Comparison of ENCODE assay signal across 26 cellular contexts in the genomic region with DNA sequence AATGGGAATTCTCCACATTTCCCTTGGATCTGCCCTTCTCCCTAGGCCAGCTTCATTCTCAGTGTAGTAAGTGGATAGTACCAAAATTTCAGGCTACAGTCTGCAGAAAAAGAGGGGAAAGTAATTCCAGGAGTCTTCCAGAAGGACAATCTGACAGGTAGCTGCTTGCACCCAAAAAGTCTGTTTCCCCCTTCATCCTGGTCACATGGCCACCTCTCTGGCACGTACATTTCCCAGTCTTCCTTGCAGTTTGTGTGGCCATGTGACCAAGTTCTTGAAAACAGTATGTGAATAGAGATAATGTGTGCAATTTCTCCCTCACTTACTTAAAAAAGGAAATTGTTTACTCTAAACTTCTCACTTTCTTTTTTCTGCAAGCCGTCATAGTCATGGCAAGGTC. TPM values are rescaled to one million over a fixed set of nuclear protein-coding genes. Genes with fewer than 3 reads are reported as not detected.
A peak's percentile ranks its signal among the peaks of the same experiment; 100 is the strongest.
DNase-seq lines count a peak whose midpoint lies in the region; ATAC-seq, FAIRE-seq and TF ChIP-seq lines count a peak whose summit lies in the region.
"Had no signal": no experiment of that assay in that cellular context is flagged by ENCODE, and none has a peak within 500 bp of the region (broad histone marks: within the 10 kb centered on the region; RNA-seq: fewer than 3 reads in every experiment).

No MANE protein-coding gene starts in this region.

- H2AK5ac ChIP-seq in H1 (ENCODE audit: low read depth, low read length), result peak overlapping the region; percentile 99

- H4K91ac ChIP-seq in H1 (replicated peaks; ENCODE audit: insufficient read length, low read length), result peak overlapping the region; percentile 100

- DNase-seq in GM23338 (ENCODE audit: low spot score), result no peak
- DNase-seq in H1 (ENCODE audit: low read depth in 1 of 2, low spot score in 2 of 2), result no peak
- DNase-seq in head of caudate nucleus, result no peak
- no peak for DNase-seq in activated CD4-positive, alpha-beta T cell treated with anti-CD3 and anti-CD28 coated beads for 4 hours
- no peak for DNase-seq in stimulated activated naive CD4-positive, alpha-beta T cell (lab: John Stamatoyannopoulos, UW)
- DNase-seq: Caco-2; CD4-positive, CD25-positive, alpha-beta regulatory T cell; CD8-positive, alpha-beta T cell; DMS 273 treated with DMSO at 0.1 percent for 48 hours; DMS79; EL; GDM1; GOT3 had no signal

- FAIRE-seq in H1 (lab: Jason Lieb, UNC), result no peak
- FAIRE-seq: A204.1, GM12878, GM19239 had no signal

- no peaks in the 10 kb centered on the region for H3F3A ChIP-seq in GM23338 (replicated peaks; ENCODE audit: low read depth)

- H3K4me2 ChIP-seq in GM23338 (peak overlapping the region; percentile 14), H1 (ENCODE audit: insufficient read depth in 1 of 2, low read depth in 2 of 2, low read length in 2 of 2) (peak overlapping the region; percentile 20 to 30; a peak in 1 of 4 replicates)
- H3K4me2 ChIP-seq: BLaER1 had no signal

- H3K27me3 Mint-ChIP-seq in GM23338 (ENCODE audit: insufficient read depth, low read depth, poor library complexity), result peaks cover 9% of the 10 kb centered on the region

- H3K9me3 ChIP-seq in HUES6 (ENCODE audit: control insufficient read depth, insufficient read depth, low read depth, low read length) (peaks cover 5% of the 10 kb centered on the region; the same call in 1 of the 2 replicates), H1 (ENCODE audit: insufficient read depth in 2 of 2, low read depth in 1 of 2, low read length in 1 of 2) (no peaks in the 10 kb centered on the region), iPS-15b (ENCODE audit: control insufficient read depth, insufficient read depth, low read length) (no peaks in the 10 kb centered on the region)

- no peak overlapping the region for H3K4me3 Mint-ChIP-seq in GM23338
- H3K4me3 Mint-ChIP-seq: B cell; CD8-positive, alpha-beta T cell had no signal

- peak overlapping the region; percentile 100 for H2BK5ac ChIP-seq in H1 (ENCODE audit: low read depth, low read length)

- H3K23ac ChIP-seq in H1 (ENCODE audit: insufficient read length), result no peak overlapping the region

- peak overlapping the region; percentile 95 for H2BK20ac ChIP-seq in H1 (ENCODE audit: low read length)

- H3K4me1 ChIP-seq in GM23338 (ENCODE audit: insufficient read depth) (peaks cover 56% of the 10 kb centered on the region), HUES6 (ENCODE audit: control insufficient read depth, insufficient read depth, low read length) (peaks cover 40% of the 10 kb centered on the region), H1 (replicated peaks in 1 of 4; ENCODE audit: control insufficient read depth in 3 of 4, insufficient read depth in 4 of 4, low read length in 3 of 4) (peaks cover 5 to 30% (median 16%) of the 10 kb centered on the region in 4 experiments; a peak in 6 of 7 replicates), iPS-15b (ENCODE audit: control insufficient read depth, insufficient read depth, low read length) (peaks cover 47% of the 10 kb centered on the region)
- H3K4me1 ChIP-seq: BLaER1, Caco-2 had no signal

- no peak for TF ChIP-seq EP300 in H1 (IDR thresholded peaks at IDR 0.05; ENCODE audit: borderline replicate concordance in 1 of 2, low read depth in 2 of 2, low read length in 2 of 2)

- H3K4me1 Mint-ChIP-seq in GM23338, result peaks cover 60% of the 10 kb centered on the region
- H3K4me1 Mint-ChIP-seq: B cell; CD4-positive, CD25-positive, alpha-beta regulatory T cell had no signal

- peaks cover 20% of the 10 kb centered on the region for H3K36me3 Mint-ChIP-seq in GM23338 (ENCODE audit: low read depth)
- H3K36me3 Mint-ChIP-seq: CD8-positive, alpha-beta T cell had no signal

- H3K14ac ChIP-seq in H1 (ENCODE audit: insufficient read length), result no peak overlapping the region

- H3K27ac ChIP-seq in GM23338 (ENCODE audit: low read depth) (peak overlapping the region; percentile 98), HUES6 (ENCODE audit: low read depth, low read length) (peak overlapping the region; percentile 60; the same call in 1 of the 2 replicates), H1 (ENCODE audit: low read depth, low read length) (peak overlapping the region; percentile 56)
- H3K27ac ChIP-seq: 22Rv1, BLaER1, C4-2B had no signal

- H4K20me1 ChIP-seq in GM23338 (replicated peaks; ENCODE audit: insufficient read depth) (no peaks in the 10 kb centered on the region), H1 (replicated peaks in 1 of 2; ENCODE audit: control insufficient read depth in 1 of 2, insufficient read depth in 2 of 2, low read length in 2 of 2) (no peaks in the 10 kb centered on the region)
- H4K20me1 ChIP-seq: BLaER1 had no signal

- no peaks in the 10 kb centered on the region for H3K79me1 ChIP-seq in H1 (ENCODE audit: low read depth, low read length)

- intact Hi-C loops in head of caudate nucleus (cut with DNase I), result no loop called here

- H3K4me3 ChIP-seq in GM23338 (no peak overlapping the region), HUES6 (ENCODE audit: low read depth, low read length) (no peak overlapping the region), H1 (ENCODE audit: extremely low read depth in 1 of 4, insufficient read depth in 2 of 4, low read depth in 3 of 4, low read length in 4 of 4) (no peak overlapping the region; a peak in 1 of 8 replicates), iPS-15b (ENCODE audit: low read depth, low read length) (no peak overlapping the region)
- H3K4me3 ChIP-seq: BLaER1, GM12878 had no signal

- no peaks in the 10 kb centered on the region for H3K79me2 ChIP-seq in GM23338 (replicated peaks; ENCODE audit: insufficient read depth)
- H3K79me2 ChIP-seq in H1 (ENCODE audit: control insufficient read depth in 1 of 2, insufficient read depth in 2 of 2, low read length in 2 of 2), result no peaks in the 10 kb centered on the region

- 72% methylated on average over 2 of the region's 2 CpGs; no CpG with 5 or more reads in 1 of the 2 experiments for WGBS in H1 (ENCODE audit: extremely low coverage in 1 of 2, insufficient coverage in 1 of 2, insufficient read length in 1 of 2, insufficient replicate concordance in 2 of 2, low coverage in 1 of 2, low lambda C conversion rate in 2 of 2, missing lambda C conversion rate in 1 of 2), 2 experiments

- CTCF ChIA-PET in H1 (lab: Charles Lee; ENCODE audit: partially characterized antibody), result interaction anchor here (0.6 to 6.0 kb wide), 5 partner anchors 9 to 280 kb away, joined by 3 to 45 read pairs (median 3); a partner anchor contains a TSS

- peaks cover 4% of the 10 kb centered on the region; the same call in 1 of the 2 replicates for H3K9me2 ChIP-seq in GM23338 (ENCODE audit: insufficient read depth)

- no peak overlapping the region for H4K8ac ChIP-seq in H1 (ENCODE audit: extremely low read depth, insufficient read depth, low read length)

- no peaks in the 10 kb centered on the region for H3K36me3 ChIP-seq in GM23338 (ENCODE audit: insufficient read depth)
- no peaks in the 10 kb centered on the region for H3K36me3 ChIP-seq in HUES6 (ENCODE audit: control insufficient read depth, insufficient read depth, low read length)
- no peaks in the 10 kb centered on the region for H3K36me3 ChIP-seq in H1 (ENCODE audit: control insufficient read depth in 2 of 4, insufficient read depth in 4 of 4, low read length in 3 of 4)
- no peaks in the 10 kb centered on the region for H3K36me3 ChIP-seq in iPS-15b (ENCODE audit: control insufficient read depth, insufficient read depth, low read length)
- H3K36me3 ChIP-seq: BLaER1 had no signal

- H3K9ac ChIP-seq in HUES6 (ENCODE audit: low read length), result no peak overlapping the region
- 0 out of 7 replicates have a peak overlapping the region, but pooled peaks of 1 of the 4 experiments have one; percentile 14 for H3K9ac ChIP-seq in H1 (replicated peaks in 1 of 4; ENCODE audit: extremely low read depth in 1 of 4, low read depth in 3 of 4, low read length in 3 of 4)
- H3K9ac ChIP-seq in iPS-15b (ENCODE audit: low read depth, low read length), result peak overlapping the region; percentile 41
- H3K9ac ChIP-seq: BLaER1 had no signal

- H2BK12ac ChIP-seq in H1 (ENCODE audit: low read depth, low read length), result peak overlapping the region; percentile 92

- H3K4ac ChIP-seq in H1 (replicated peaks; ENCODE audit: insufficient read length, low read depth, low read length), result peak overlapping the region; percentile 99

- H3K56ac ChIP-seq in H1 (replicated peaks; ENCODE audit: insufficient read length, low read depth, low read length), result peak overlapping the region; percentile 12

- peak overlapping the region; percentile 97 for H3K27ac Mint-ChIP-seq in GM23338
- H3K27ac Mint-ChIP-seq: B cell; CD4-positive, CD25-positive, alpha-beta regulatory T cell; CD8-positive, alpha-beta T cell had no signal

- H2AFZ ChIP-seq in GM23338 (no peak overlapping the region), H1 (ENCODE audit: low read length) (no peak overlapping the region)

- ATAC-seq in GM23338 (peak; percentile 36; the same call in 1 of the 3 replicates), HG03354 (IDR thresholded peaks at IDR 0.05; ENCODE audit: poor library complexity, severe bottlenecking, unreplicated experiment) (no peak)
- ATAC-seq: CD8-positive, alpha-beta T cell; GM12878; HCT116 had no signal

- no peak overlapping the region for H2BK15ac ChIP-seq in H1 (ENCODE audit: low read length)

- TF ChIP-seq RAD21 in H1 (IDR thresholded peaks at IDR 0.05 in 1 of 2, conservative IDR thresholded peaks at IDR 0.05 in 1 of 2; ENCODE audit: low read depth in 2 of 2, low read length in 2 of 2), result no peak

- POLR2A ChIA-PET in H1 (lab: Charles Lee; ENCODE audit: partially characterized antibody), result interaction anchor here (1.0 to 2.8 kb wide), 3 partner anchors 9 to 40 kb away, joined by 3 to 9 read pairs (median 5); a partner anchor contains a TSS

- H4K5ac ChIP-seq in H1 (ENCODE audit: insufficient read length, low read depth, low read length), result peak overlapping the region; percentile 49

- no peak for TF ChIP-seq POLR2A in H1 (IDR thresholded peaks at IDR 0.05; ENCODE audit: control extremely low read depth in 1 of 2, low read depth in 2 of 2, low read length in 2 of 2)

- no peak for TF ChIP-seq CTCF in GM23338 (conservative IDR thresholded peaks at IDR 0.05; ENCODE audit: low read depth in 2 of 2)
- TF ChIP-seq CTCF in H1 (IDR thresholded peaks at IDR 0.05; ENCODE audit: control extremely low read depth in 1 of 3, insufficient read depth in 1 of 3, low read depth in 1 of 3, low read length in 3 of 3), result no peak

- no peaks in the 10 kb centered on the region for H3K23me2 ChIP-seq in H1 (ENCODE audit: low read depth, low read length)

- H3K27me3 ChIP-seq in GM23338 (ENCODE audit: insufficient read depth), result no peaks in the 10 kb centered on the region
- no peaks in the 10 kb centered on the region for H3K27me3 ChIP-seq in HUES6 (ENCODE audit: control insufficient read depth, insufficient read depth, low read length)
- no peaks in the 10 kb centered on the region for H3K27me3 ChIP-seq in H1 (replicated peaks in 1 of 4; ENCODE audit: control insufficient read depth in 3 of 4, extremely low read depth in 1 of 4, insufficient read depth in 3 of 4, low read length in 3 of 4)
- no peaks in the 10 kb centered on the region for H3K27me3 ChIP-seq in iPS-15b (ENCODE audit: control insufficient read depth, insufficient read depth, low read length)
- H3K27me3 ChIP-seq: BLaER1 had no signal

- peak overlapping the region; percentile 89 for H2BK120ac ChIP-seq in H1 (replicated peaks; ENCODE audit: low read depth, low read length)

- H3K9me3 Mint-ChIP-seq in GM23338, result peaks cover 22% of the 10 kb centered on the region

- H3K18ac ChIP-seq in H1 (ENCODE audit: extremely low read depth, low read length), result peak overlapping the region; percentile 92; the same call in 1 of the 2 replicates

RNA-seq across cellular contexts. Expression of a gene that starts 14.6 kb away (rescaled TPM):
- 1.0 and 3.4 TPM in 2 replicates for total RNA-seq in GM23338 (2014; rRNA removed; shearing (Covaris generic))
- polyA plus RNA-seq in GM23338 (2016; fragmentation: Nextera tagmentation; extraction: Ambion mirVana) (2.4 and 3.1 TPM in 2 replicates), H1 (2011; rRNA removed) (0.88 and 1.5 TPM in 2 replicates)
- 2.2 and 2.3 TPM in 2 replicates for total RNA-seq in H1 (2021; fragmentation: NEBNext Ultra II Directional; extraction: Animal tissue kit (Norgen Biotek cat#: 25700))
- polyA plus RNA-seq in H1 (2011; cell fraction: cytosol; rRNA removed), result 2.0 TPM
- polyA plus RNA-seq in H1 (2011; cell fraction: nucleus; rRNA removed), result 0.86 TPM
- 1.3 to 1.7 TPM (median 1.4 TPM) in 4 replicates for polyA plus RNA-seq in H1 (2012, experiment 1 of 2)
- 0.62 TPM for polyA plus RNA-seq in H1 (2012, experiment 2 of 2)
- 2.1 TPM for polyA plus RNA-seq in H1 (2013, experiment 1 of 2)
- polyA plus RNA-seq in H1 (2013, experiment 2 of 2), result 1.9 TPM
- 1.4 and 1.9 TPM in 2 replicates for polyA minus RNA-seq in H1 (2011; rRNA and poly(A)+ RNA removed)
- polyA minus RNA-seq in H1 (2011; cell fraction: cytosol; rRNA and poly(A)+ RNA removed), result 2.1 TPM
- 3.4 TPM for polyA minus RNA-seq in H1 (2011; cell fraction: nucleus; rRNA and poly(A)+ RNA removed)

RNA-seq across cellular contexts. Expression of a gene that starts 51.0 kb away (rescaled TPM):
- not detected in 2 replicates for total RNA-seq in GM23338 (2014; rRNA removed; shearing (Covaris generic))
- polyA plus RNA-seq in GM23338 (2016; fragmentation: Nextera tagmentation; extraction: Ambion mirVana), result 0.19 and 0.23 TPM in 2 replicates
- total RNA-seq in H1 (2021; fragmentation: NEBNext Ultra II Directional; extraction: Animal tissue kit (Norgen Biotek cat#: 25700)), result 0.36 TPM in 1 of 2 replicates, not detected in the other
- polyA plus RNA-seq in H1 (2011; rRNA removed), result 0.03 and 0.11 TPM in 2 replicates
- polyA plus RNA-seq in H1 (2011; cell fraction: cytosol; rRNA removed), result 0.13 TPM
- 0.77 TPM for polyA plus RNA-seq in H1 (2011; cell fraction: nucleus; rRNA removed)
- polyA plus RNA-seq in H1 (2012, experiment 1 of 2), result 0.11 to 0.27 TPM in 2 of 4 replicates, not detected in the others
- polyA plus RNA-seq in H1 (2012, experiment 2 of 2), result not detected
- 0.02 TPM for polyA plus RNA-seq in H1 (2013, experiment 1 of 2)
- polyA plus RNA-seq in H1 (2013, experiment 2 of 2), result 0.04 TPM
- polyA minus RNA-seq in H1 (2011; rRNA and poly(A)+ RNA removed), result 0.47 TPM in 1 of 2 replicates, not detected in the other
- polyA minus RNA-seq in H1 (2011; cell fraction: cytosol; rRNA and poly(A)+ RNA removed), result not detected
- not detected for polyA minus RNA-seq in H1 (2011; cell fraction: nucleus; rRNA and poly(A)+ RNA removed)
- total RNA-seq: B cell; Caco-2; CD4-positive, CD25-positive, alpha-beta regulatory T cell; CD8-positive, alpha-beta T cell; GM12878; H7 had no signal
- polyA plus RNA-seq: AG04450; CD4-positive, CD25-positive, alpha-beta regulatory T cell; GM12878 had no signal
